Comparison of ENCODE assay signal across 27 cellular contexts in genomic region chr1:236618507-236618906, GRCh38.
"Had no signal": no experiment of that assay in that cellular context is flagged by ENCODE, and none has a peak within 500 bp of the region (broad histone marks: within the 10 kb centered on the region; RNA-seq: fewer than 3 reads in every experiment).

No MANE protein-coding gene starts in this region.

- H3K27me3 ChIP-seq: breast epithelium, SJCRH30 had no signal

- H3K4me3 ChIP-seq: adrenal gland, breast epithelium, K562, SJCRH30 had no signal

- H3K9me3 ChIP-seq: adrenal gland, SJCRH30 had no signal

- ATAC-seq: activated T-helper 17 cell treated with anti-CD3 and anti-CD28 coated beads, Interleukin-2, amount 50 U/mL, for 72 hours; K562; T-helper 17 cell had no signal

- H3K36me3 ChIP-seq: adrenal gland, breast epithelium, SJCRH30 had no signal

- DNase-seq: activated B cell treated with CpG ODN at 0.5 μM for 24 hours; activated CD4-positive, alpha-beta T cell treated with anti-CD3 and anti-CD28 coated beads for 1 hour; activated CD4-positive, alpha-beta T cell treated with anti-CD3 and anti-CD28 coated beads, Interleukin-2, amount 10 ng/mL, durations not matched to agents 24 days and 14 days; activated CD4-positive, alpha-beta T cell treated with anti-CD3 and anti-CD28 coated beads, Interleukin-2, amount 50 U/mL, for 48 hours; activated CD8-positive, alpha-beta memory T cell treated with anti-CD3 and anti-CD28 coated beads for 24 hours; activated gamma-delta T cell treated with Interleukin-2 at 50 U/mL for 16 hours; activated naive CD4-positive, alpha-beta T cell treated with anti-CD3 and anti-CD28 coated beads, Interleukin-2, amount 10 ng/mL, durations not matched to agents 7 days and 5 days; activated naive CD8-positive, alpha-beta T cell treated with anti-CD3 and anti-CD28 coated beads, Interleukin-2, amount 10 ng/mL, durations not matched to agents 7 days and 5 days; activated T-cell treated with anti-CD3 and anti-CD28 coated beads for 4 hours; activated T-cell treated with anti-CD3 and anti-CD28 coated beads, Interleukin-2, amount 50 U/mL, for 48 hours; adrenal gland; aorta; caudate nucleus; Karpas-422; MM.1S; NCI-H1092 treated with DMSO at 0.1 percent for 48 hours; NCI-H1417 treated with DMSO at 0.1 percent for 48 hours; NCI-H1694 treated with DMSO at 0.1 percent for 48 hours; NCI-H2029 treated with DMSO at 0.1 percent for 48 hours; NCI-H510A treated with DMSO at 0.1 percent for 48 hours; NCI-H69; SJCRH30; T-helper 17 cell; T-helper 9 cell had no signal

- H3K4me1 ChIP-seq: adrenal gland, breast epithelium, SJCRH30 had no signal

- FAIRE-seq: K562 had no signal

- H3K27ac ChIP-seq: adrenal gland, breast epithelium, SJCRH30 had no signal
